ENCODE assay signal across 18 cellular contexts in genomic region chr19:28726533-28726932, GRCh38.
DNase-seq lines count a peak whose midpoint lies in the region; TF ChIP-seq lines count a peak whose summit lies in the region.
"Had no signal": no experiment of that assay in that cellular context is flagged by ENCODE, and none has a peak within 500 bp of the region (broad histone marks: within the 10 kb centered on the region; RNA-seq: fewer than 3 reads in every experiment).

No MANE protein-coding gene starts in this region.

- TF ChIP-seq POLR2A in sigmoid colon (IDR thresholded peaks at IDR 0.05) = no peak

- H3K27me3 ChIP-seq in HUES6 (ENCODE audit: control insufficient read depth, insufficient read depth, low read length) (no peaks in the 10 kb centered on the region), sigmoid colon (peaks cover 8 to 36% (median 19%) of the 10 kb centered on the region in 3 donors)

- H3K9me3 ChIP-seq in HUES6 (ENCODE audit: control insufficient read depth, insufficient read depth, low read depth, low read length) = no peaks in the 10 kb centered on the region
- H3K9me3 ChIP-seq in mesodermal cell (ENCODE audit: control insufficient read depth, low read length) = no peaks in the 10 kb centered on the region
- no peaks in the 10 kb centered on the region for H3K9me3 ChIP-seq in sigmoid colon
- H3K9me3 ChIP-seq: colonic mucosa, gastrocnemius medialis had no signal

- no peak for TF ChIP-seq EP300 in sigmoid colon (IDR thresholded peaks at IDR 0.05)

- H3K36me3 ChIP-seq in HUES6 (ENCODE audit: control insufficient read depth, insufficient read depth, low read length) = no peaks in the 10 kb centered on the region
- H3K36me3 ChIP-seq in mesodermal cell (ENCODE audit: control insufficient read depth, insufficient read depth, low read length) = no peaks in the 10 kb centered on the region
- no peaks in the 10 kb centered on the region for H3K36me3 ChIP-seq in sigmoid colon
- H3K36me3 ChIP-seq: colonic mucosa, gastrocnemius medialis had no signal

- H3K4me1 ChIP-seq in HUES6 (ENCODE audit: control insufficient read depth, insufficient read depth, low read length) = no peaks in the 10 kb centered on the region
- H3K4me1 ChIP-seq in mesodermal cell (ENCODE audit: control insufficient read depth, insufficient read depth, low read length, poor library complexity, severe bottlenecking) = no peaks in the 10 kb centered on the region
- peaks cover 0 to 11% (median 5%) of the 10 kb centered on the region in 4 donors for H3K4me1 ChIP-seq in sigmoid colon
- H3K4me1 ChIP-seq: gastrocnemius medialis had no signal

- no peak overlapping the region for H3K9ac ChIP-seq in HUES6 (ENCODE audit: low read length)

- peak overlapping the region; percentile 71 for H3K4me3 ChIP-seq in GM08714 (ENCODE audit: low read length)
- peak overlapping the region; percentile 35; the same call in 1 of the 2 replicates for H3K4me3 ChIP-seq in HUES6 (ENCODE audit: low read depth, low read length)
- peak overlapping the region; percentile 54 for H3K4me3 ChIP-seq in astrocyte of the cerebellum (ENCODE audit: low read depth, low read length)
- peak overlapping the region; percentile 67 for H3K4me3 ChIP-seq in mesodermal cell (ENCODE audit: extremely low read depth, insufficient read depth, low read length, poor library complexity, severe bottlenecking)
- H3K4me3 ChIP-seq in sigmoid colon = no peak overlapping the region
- H3K4me3 ChIP-seq: gastrocnemius medialis, SK-N-MC had no signal

- TF ChIP-seq CTCF in astrocyte of the cerebellum (IDR thresholded peaks at IDR 0.05; ENCODE audit: low read depth, low read length, missing control alignments) = no peak
- no peak for TF ChIP-seq CTCF in sigmoid colon (IDR thresholded peaks at IDR 0.05)

- in situ Hi-C loops in astrocyte of the cerebellum (cut with HindIII; ENCODE audit: low sequenced_read_pairs) = no loop called here

- H3K27ac ChIP-seq in HUES6 (ENCODE audit: low read depth, low read length) (no peak overlapping the region), mesodermal cell (ENCODE audit: low read depth, low read length, severe bottlenecking) (no peak overlapping the region), sigmoid colon (no peak overlapping the region)
- H3K27ac ChIP-seq: colonic mucosa, gastrocnemius medialis, SK-N-MC had no signal

- DNase-seq in astrocyte of the cerebellum (ENCODE audit: low read depth) = no peak
- DNase-seq in stimulated activated CD8-positive, alpha-beta memory T cell treated with anti-CD3 and anti-CD28 coated beads, Interleukin-4, amount 100 ng/mL, for 48 hours = no peak
- no peak for DNase-seq in NCI-H446 treated with DMSO at 0.1 percent for 48 hours (lab: John Stamatoyannopoulos, UW)
- DNase-seq in sigmoid colon = no peak
- DNase-seq: activated CD4-positive, alpha-beta memory T cell treated with anti-CD3 and anti-CD28 coated beads, Interleukin-2, amount 10 ng/mL, durations not matched to agents 7 days and 5 days; aorta; colonic mucosa; DMS153; gastrocnemius medialis; mammary epithelial cell; NCI-H2029 treated with DMSO at 0.1 percent for 48 hours; NCI-H510A treated with DMSO at 0.1 percent for 48 hours; PC-3; right cardiac atrium had no signal

- WGBS in mesodermal cell (ENCODE audit: insufficient coverage in 2 of 2), 2 experiments = 90 to 93% methylated on average over 4 of the region's 8 CpGs
- WGBS in sigmoid colon, 2 donors = 74 to 82% methylated on average over 8 of the region's 8 CpGs

- intact Hi-C loops in sigmoid colon (cut with DNase I) = no loop called here

Comparison
In these comparisons a context has a peak if more than half of its experiments do, and no peak if none do; other contexts are left out.
1. H3K4me3 ChIP-seq: peak in GM08714 (single experiment), HUES6 (single experiment), astrocyte of the cerebellum (single experiment) and mesodermal cell (single experiment); none in sigmoid colon (0 of 4).